In genomic region chr1:42484382-42484781, GRCh38 we compare ENCODE assay signal across 11 cellular contexts. TPM values are rescaled to one million over a fixed set of nuclear protein-coding genes. Genes with fewer than 3 reads are reported as not detected.
DNase-seq lines count a peak whose midpoint lies in the region; ATAC-seq and TF ChIP-seq lines count a peak whose summit lies in the region.
"Had no signal": no experiment of that assay in that cellular context is flagged by ENCODE, and none has a peak within 500 bp of the region (broad histone marks: within the 10 kb centered on the region; RNA-seq: fewer than 3 reads in every experiment).

No MANE protein-coding gene starts in this region.

- H3K27ac ChIP-seq in neural progenitor cell = no peak overlapping the region
- H3K27ac ChIP-seq: prostate gland had no signal

- H3F3A ChIP-seq in neural progenitor cell (ENCODE audit: low read depth) = no peaks in the 10 kb centered on the region

- H3K36me3 Mint-ChIP-seq in neural progenitor cell = peaks cover 11% of the 10 kb centered on the region
- peaks cover 20% of the 10 kb centered on the region for H3K36me3 Mint-ChIP-seq in activated T-helper 17 cell treated with anti-CD3 and anti-CD28 coated beads, Interleukin-2, amount 50 U/mL, for 72 hours (ENCODE audit: low read depth)

- peak; percentile 86 for DNase-seq in EH (ENCODE audit: low read depth)
- DNase-seq in NCI-H226 = peak; percentile 95
- DNase-seq in choroid plexus epithelial cell (ENCODE audit: low read depth) = peak; percentile 81
- DNase-seq in neural progenitor cell (ENCODE audit: low spot score) = peak; percentile 29
- DNase-seq in NCI-H128 (lab: John Stamatoyannopoulos, UW; ENCODE audit: unreplicated experiment) = no peak
- no peak for DNase-seq in HEK293T (ENCODE audit: extremely low spot score)
- DNase-seq: activated naive CD8-positive, alpha-beta T cell treated with anti-CD3 and anti-CD28 coated beads, Interleukin-2, amount 10 ng/mL, durations not matched to agents 7 days and 5 days had no signal

- no peak overlapping the region for H3K4me2 ChIP-seq in neural progenitor cell

- no peak overlapping the region for H3K4me3 Mint-ChIP-seq in neural progenitor cell
- H3K4me3 Mint-ChIP-seq in activated T-helper 17 cell treated with anti-CD3 and anti-CD28 coated beads, Interleukin-2, amount 50 U/mL, for 72 hours = no peak overlapping the region
- H3K4me3 Mint-ChIP-seq: activated naive CD8-positive, alpha-beta T cell treated with anti-CD3 and anti-CD28 coated beads, Interleukin-2, amount 10 ng/mL, durations not matched to agents 7 days and 5 days had no signal

- H3K27me3 ChIP-seq in neural progenitor cell = no peaks in the 10 kb centered on the region

- H3K27ac Mint-ChIP-seq in neural progenitor cell = no peak overlapping the region
- no peak overlapping the region for H3K27ac Mint-ChIP-seq in activated T-helper 17 cell treated with anti-CD3 and anti-CD28 coated beads, Interleukin-2, amount 50 U/mL, for 72 hours
- H3K27ac Mint-ChIP-seq: activated naive CD8-positive, alpha-beta T cell treated with anti-CD3 and anti-CD28 coated beads, Interleukin-2, amount 10 ng/mL, durations not matched to agents 7 days and 5 days had no signal

- H3K4me3 ChIP-seq in choroid plexus epithelial cell (ENCODE audit: low read depth, low read length) (no peak overlapping the region), neural progenitor cell (no peak overlapping the region)
- H3K4me3 ChIP-seq: prostate gland had no signal

- H3K4me1 ChIP-seq in neural progenitor cell = no peaks in the 10 kb centered on the region
- H3K4me1 ChIP-seq: prostate gland had no signal

- H3K9me3 Mint-ChIP-seq in neural progenitor cell = no peaks in the 10 kb centered on the region
- no peaks in the 10 kb centered on the region for H3K9me3 Mint-ChIP-seq in activated T-helper 17 cell treated with anti-CD3 and anti-CD28 coated beads, Interleukin-2, amount 50 U/mL, for 72 hours
- H3K9me3 Mint-ChIP-seq: activated naive CD8-positive, alpha-beta T cell treated with anti-CD3 and anti-CD28 coated beads, Interleukin-2, amount 10 ng/mL, durations not matched to agents 7 days and 5 days had no signal

- no peaks in the 10 kb centered on the region for H3K9me3 ChIP-seq in neural progenitor cell (ENCODE audit: low read depth)
- H3K9me3 ChIP-seq: prostate gland had no signal

- TF ChIP-seq CTCF in choroid plexus epithelial cell (conservative IDR thresholded peaks at IDR 0.05; ENCODE audit: low read depth, low read length) (no peak), neural progenitor cell (IDR thresholded peaks at IDR 0.05) (no peak)

- H3K27me3 Mint-ChIP-seq in neural progenitor cell (ENCODE audit: insufficient read depth, low read depth) = no peaks in the 10 kb centered on the region
- no peaks in the 10 kb centered on the region for H3K27me3 Mint-ChIP-seq in activated T-helper 17 cell treated with anti-CD3 and anti-CD28 coated beads, Interleukin-2, amount 50 U/mL, for 72 hours
- H3K27me3 Mint-ChIP-seq: activated naive CD8-positive, alpha-beta T cell treated with anti-CD3 and anti-CD28 coated beads, Interleukin-2, amount 10 ng/mL, durations not matched to agents 7 days and 5 days had no signal

- peaks cover 3% of the 10 kb centered on the region for H3K4me1 Mint-ChIP-seq in neural progenitor cell
- no peaks in the 10 kb centered on the region for H3K4me1 Mint-ChIP-seq in activated T-helper 17 cell treated with anti-CD3 and anti-CD28 coated beads, Interleukin-2, amount 50 U/mL, for 72 hours
- H3K4me1 Mint-ChIP-seq: activated naive CD8-positive, alpha-beta T cell treated with anti-CD3 and anti-CD28 coated beads, Interleukin-2, amount 10 ng/mL, durations not matched to agents 7 days and 5 days had no signal

- ATAC-seq in activated T-helper 17 cell treated with anti-CD3 and anti-CD28 coated beads, Interleukin-2, amount 50 U/mL, for 72 hours (replicated peaks) = no peak
- ATAC-seq in HG02981 (IDR thresholded peaks at IDR 0.05; ENCODE audit: unreplicated experiment) = no peak
- ATAC-seq: left lobe of liver had no signal

- CTCF ChIA-PET in HEK293T (lab: Yijun Ruan, JAX) = no interaction called here

- H3K79me2 ChIP-seq in neural progenitor cell (ENCODE audit: low read depth) = no peaks in the 10 kb centered on the region

- no peaks in the 10 kb centered on the region for H4K20me1 ChIP-seq in neural progenitor cell (ENCODE audit: low read depth)

- H3K9ac ChIP-seq in neural progenitor cell = no peak overlapping the region

- POLR2A ChIA-PET in HEK293T (lab: Yijun Ruan, JAX) = no interaction called here

- H2AFZ ChIP-seq in neural progenitor cell (replicated peaks) = no peak overlapping the region

- no peaks in the 10 kb centered on the region for H3K36me3 ChIP-seq in neural progenitor cell
- H3K36me3 ChIP-seq: prostate gland had no signal

TF ChIP-seq in HEK293T, 16 proteins besides CTCF, POLR2A, EP300 and RAD21:
- TF ChIP-seq L3MBTL2 (conservative IDR thresholded peaks at IDR 0.05) = no peak
- no peak for TF ChIP-seq LEF1 (IDR thresholded peaks at IDR 0.05; ENCODE audit: borderline replicate concordance)
- TF ChIP-seq TARDBP (IDR thresholded peaks at IDR 0.05) = no peak
- TF ChIP-seq FOXK2 (IDR thresholded peaks at IDR 0.05) = no peak
- TF ChIP-seq SP1 (IDR thresholded peaks at IDR 0.05) = no peak
- TF ChIP-seq ELF4 (IDR thresholded peaks at IDR 0.05) = no peak
- no peak for TF ChIP-seq BHLHE40 (IDR thresholded peaks at IDR 0.05; ENCODE audit: borderline replicate concordance)
- no peak for TF ChIP-seq HDGF (IDR thresholded peaks at IDR 0.05; ENCODE audit: borderline replicate concordance)
- TF ChIP-seq CTBP1 (IDR thresholded peaks at IDR 0.05; ENCODE audit: borderline replicate concordance) = no peak
- TF ChIP-seq NFRKB (IDR thresholded peaks at IDR 0.05) = no peak
- TF ChIP-seq PKNOX1 (IDR thresholded peaks at IDR 0.05) = no peak
- no peak for TF ChIP-seq ARNT (IDR thresholded peaks at IDR 0.05)
- TF ChIP-seq FOXA1 (IDR thresholded peaks at IDR 0.05) = no peak
- TF ChIP-seq SUZ12 (IDR thresholded peaks at IDR 0.05) = no peak
- TF ChIP-seq ZNF384 (IDR thresholded peaks at IDR 0.05) = no peak
- TF ChIP-seq FOXM1 (IDR thresholded peaks at IDR 0.05; ENCODE audit: borderline replicate concordance) = no peak

RNA-seq across cellular contexts. Expression of gene CCDC30, which starts 21.3 kb away (rescaled TPM):
- 2.0 and 2.8 TPM in 2 replicates for total RNA-seq in neural progenitor cell (ENCODE audit: low replicate concordance)
- total RNA-seq in activated T-helper 17 cell treated with anti-CD3 and anti-CD28 coated beads, Interleukin-2, amount 50 U/mL, for 72 hours = 1 to 10 TPM; 2.4 to 5.2 TPM

RNA-seq across cellular contexts. Expression of gene PPCS, which starts 28.0 kb away (rescaled TPM):
- total RNA-seq in neural progenitor cell (ENCODE audit: low replicate concordance) = 43.1 and 63.3 TPM in 2 replicates
- 10 to 100 TPM; 34.9 to 40.9 TPM for total RNA-seq in activated T-helper 17 cell treated with anti-CD3 and anti-CD28 coated beads, Interleukin-2, amount 50 U/mL, for 72 hours

RNA-seq across cellular contexts. Expression of gene ZMYND12, which starts 28.6 kb away (rescaled TPM):
- total RNA-seq in neural progenitor cell (ENCODE audit: low replicate concordance) = 1.3 and 2.1 TPM in 2 replicates
- total RNA-seq in activated T-helper 17 cell treated with anti-CD3 and anti-CD28 coated beads, Interleukin-2, amount 50 U/mL, for 72 hours = under 1 TPM; 0.50 to 0.90 TPM

Comparison
In these comparisons a context has a peak if more than half of its experiments do, and no peak if none do; other contexts are left out.
1. DNase-seq: peak in EH (single experiment), NCI-H226 (single experiment), choroid plexus epithelial cell (single experiment) and neural progenitor cell (single experiment); none in NCI-H128 (single experiment) and HEK293T (single experiment).